Comparison of ENCODE assay signal across 26 cellular contexts in genomic region chr4:139743027-139743426, GRCh38.
"Had no signal": no experiment of that assay in that cellular context is flagged by ENCODE, and none has a peak within 500 bp of the region (broad histone marks: within the 10 kb centered on the region; RNA-seq: fewer than 3 reads in every experiment).

No MANE protein-coding gene starts in this region.

- H3K36me3 Mint-ChIP-seq: activated naive CD4-positive, alpha-beta T cell treated with anti-CD3 and anti-CD28 coated beads, Interleukin-2, amount 50 U/mL, for 72 hours; WTC11 had no signal

- H3K79me2 ChIP-seq: parathyroid adenoma had no signal

- FAIRE-seq: astrocyte, kidney had no signal

- H3K9ac ChIP-seq: parathyroid adenoma had no signal

- H2AFZ ChIP-seq: parathyroid adenoma had no signal

- H3K27me3 ChIP-seq: adrenal gland, breast epithelium, neutrophil, tibial artery, uterus had no signal

- H3K9me3 Mint-ChIP-seq: activated naive CD4-positive, alpha-beta T cell treated with anti-CD3 and anti-CD28 coated beads, Interleukin-2, amount 50 U/mL, for 72 hours; activated T-helper 1 cell treated with anti-CD3 and anti-CD28 coated beads, Interleukin-12 subunit alpha, Interleukin-12 subunit beta, Interleukin-2, Interleukin-4 antibody, amounts not matched to agents 30 ng/mL and 10 ng/mL and 1 ng/mL, durations not matched to agents 14 hours and 24 hours and 36 hours; effector memory CD8-positive, alpha-beta T cell; naive thymus-derived CD8-positive, alpha-beta T cell; WTC11 had no signal

- H3K27ac Mint-ChIP-seq: activated CD4-positive, alpha-beta T cell treated with anti-CD3 and anti-CD28 coated beads for 36 hours; activated naive CD4-positive, alpha-beta T cell treated with anti-CD3 and anti-CD28 coated beads, Interleukin-2, amount 50 U/mL, for 72 hours; activated T-helper 1 cell treated with anti-CD3 and anti-CD28 coated beads, Interleukin-12 subunit alpha, Interleukin-12 subunit beta, Interleukin-2, Interleukin-4 antibody, amounts not matched to agents 30 ng/mL and 10 ng/mL and 1 ng/mL, durations not matched to agents 14 hours and 24 hours and 36 hours; naive thymus-derived CD8-positive, alpha-beta T cell; WTC11 had no signal

- H3K27ac ChIP-seq: adrenal gland, breast epithelium, epithelial cell of prostate, neutrophil, parathyroid adenoma, tibial artery, uterus had no signal

- H3K4me1 Mint-ChIP-seq: activated CD4-positive, alpha-beta T cell treated with anti-CD3 and anti-CD28 coated beads for 36 hours had no signal

- H3K4me3 Mint-ChIP-seq: activated CD4-positive, alpha-beta T cell treated with anti-CD3 and anti-CD28 coated beads for 36 hours; activated T-helper 1 cell treated with anti-CD3 and anti-CD28 coated beads, Interleukin-12 subunit alpha, Interleukin-12 subunit beta, Interleukin-2, Interleukin-4 antibody, amounts not matched to agents 30 ng/mL and 10 ng/mL and 1 ng/mL, durations not matched to agents 14 hours and 24 hours and 36 hours; effector memory CD8-positive, alpha-beta T cell; naive thymus-derived CD8-positive, alpha-beta T cell; WTC11 had no signal

- H3K4me3 ChIP-seq: adrenal gland, breast epithelium, tibial artery, uterus had no signal

- H3K27me3 Mint-ChIP-seq: activated CD4-positive, alpha-beta T cell treated with anti-CD3 and anti-CD28 coated beads for 36 hours had no signal

- DNase-seq: activated CD4-positive, alpha-beta T cell treated with anti-CD3 and anti-CD28 coated beads for 36 hours; activated CD4-positive, alpha-beta T cell treated with anti-CD3 and anti-CD28 coated beads, Interleukin-2, amount 50 U/mL, for 48 hours; activated gamma-delta T cell treated with Interleukin-2 at 50 U/mL for 16 hours; activated T-cell treated with anti-CD3 and anti-CD28 coated beads for 4 hours; effector memory CD8-positive, alpha-beta T cell; foreskin melanocyte; kidney; left ventricle myocardium superior; mesendoderm; naive thymus-derived CD8-positive, alpha-beta T cell; stimulated activated CD4-positive, alpha-beta T cell treated with anti-CD3 and anti-CD28 coated beads, Interleukin-12 subunit alpha, Interleukin-12 subunit beta, amount 100 ng/mL, for 4 hours; stimulated activated CD4-positive, alpha-beta T cell treated with anti-CD3 and anti-CD28 coated beads, Interleukin-1b, Interleukin-23, amount 100 ng/mL, for 48 hours; stimulated activated CD8-positive, alpha-beta memory T cell treated with anti-CD3 and anti-CD28 coated beads, Interleukin-4, amount 100 ng/mL, for 48 hours; stimulated activated naive CD4-positive, alpha-beta T cell treated with Interleukin-2 at 50 U/mL for 16 hours; T-helper 2 cell; tibial artery; uterus had no signal

- H3K9me3 ChIP-seq: adrenal gland, breast epithelium, neutrophil, tibial artery, uterus had no signal

- H3K36me3 ChIP-seq: adrenal gland, breast epithelium, neutrophil, tibial artery, uterus had no signal
